15 cellular contexts compared by ENCODE assay signal in the genomic region with DNA sequence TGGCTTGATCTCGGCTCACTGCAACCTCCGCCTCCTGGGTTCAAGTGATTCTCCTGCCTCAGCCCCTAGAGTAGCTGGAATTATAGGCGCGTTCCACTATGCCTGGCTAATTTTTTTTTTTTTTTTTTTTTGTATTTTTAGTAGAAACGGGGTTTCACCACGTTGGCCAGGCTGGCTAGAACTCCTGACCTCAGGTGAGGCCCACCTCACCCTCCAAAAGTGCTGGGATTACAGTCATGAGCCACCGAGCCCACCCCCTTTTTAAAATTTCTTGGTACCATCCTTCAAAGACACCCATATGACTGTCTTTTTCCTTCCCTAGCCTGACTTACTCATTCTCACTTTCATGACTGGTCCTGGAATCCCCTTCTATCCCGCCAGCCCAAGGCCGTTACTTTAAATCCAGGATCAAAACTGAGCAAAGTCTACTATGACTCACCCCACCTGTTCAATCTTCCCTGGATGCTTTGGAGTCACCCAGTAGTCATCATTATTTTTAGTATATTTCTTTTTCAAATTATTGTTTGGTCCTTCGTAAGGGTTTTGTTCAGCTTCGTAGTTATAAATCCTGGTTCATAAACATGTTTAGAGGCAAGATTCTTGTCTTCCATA. TPM values are rescaled to one million over a fixed set of nuclear protein-coding genes. Genes with fewer than 3 reads are reported as not detected.
A peak's percentile ranks its signal among the peaks of the same experiment; 100 is the strongest.
DNase-seq lines count a peak whose midpoint lies in the region; ATAC-seq, FAIRE-seq and TF ChIP-seq lines count a peak whose summit lies in the region.
"Had no signal": no experiment of that assay in that cellular context is flagged by ENCODE, and none has a peak within 500 bp of the region (broad histone marks: within the 10 kb centered on the region; RNA-seq: fewer than 3 reads in every experiment).

No MANE protein-coding gene starts in this region.

- no peaks in the 10 kb centered on the region for H3K27me3 ChIP-seq in MG63
- no peaks in the 10 kb centered on the region for H3K27me3 ChIP-seq in astrocyte (ENCODE audit: insufficient read depth, low read length)
- H3K27me3 ChIP-seq: left lung, SJSA1, upper lobe of right lung had no signal

- TF ChIP-seq CTCF in astrocyte (IDR thresholded peaks at IDR 0.05; ENCODE audit: insufficient read depth, low read depth, low read length) (no peak), nephron progenitor cell (IDR thresholded peaks at IDR 0.05) (no peak)

- H3K4me3 Mint-ChIP-seq in astrocyte (ENCODE audit: unreplicated experiment) (no peak overlapping the region), nephron progenitor cell (peak overlapping the region; percentile 50)

- peaks cover 32% of the 10 kb centered on the region for H4K20me1 ChIP-seq in astrocyte (ENCODE audit: insufficient read depth, low read length)

- H3K36me3 ChIP-seq in MG63 (peaks cover 30% of the 10 kb centered on the region), astrocyte (ENCODE audit: insufficient read depth, low read length) (peaks cover 8% of the 10 kb centered on the region)
- H3K36me3 ChIP-seq: left lung, upper lobe of right lung had no signal

- peaks cover 6% of the 10 kb centered on the region for H3K4me1 ChIP-seq in astrocyte (ENCODE audit: insufficient read depth, low read length)

- H3K9ac ChIP-seq in astrocyte (ENCODE audit: low read length) = no peak overlapping the region

- H3K27ac ChIP-seq in astrocyte (ENCODE audit: low read depth, low read length) = no peak overlapping the region
- H3K27ac ChIP-seq: 22Rv1, SJSA1, upper lobe of right lung had no signal

- H3K27ac Mint-ChIP-seq in astrocyte (ENCODE audit: unreplicated experiment) (no peak overlapping the region), nephron progenitor cell (no peak overlapping the region)

- no peaks in the 10 kb centered on the region for H3K36me3 Mint-ChIP-seq in astrocyte (ENCODE audit: low read depth, unreplicated experiment)
- peaks cover 6% of the 10 kb centered on the region for H3K36me3 Mint-ChIP-seq in nephron progenitor cell (ENCODE audit: low read depth)

- H3K9me3 ChIP-seq in MG63 (no peaks in the 10 kb centered on the region), astrocyte (ENCODE audit: insufficient read depth, low read depth, low read length) (no peaks in the 10 kb centered on the region)
- H3K9me3 ChIP-seq: left lung, SJSA1, upper lobe of right lung had no signal

- peak; percentile 22 for DNase-seq in DMS53 (lab: John Stamatoyannopoulos, UW)
- no peak for DNase-seq in DMS53 treated with DMSO at 0.1 percent for 48 hours (lab: John Stamatoyannopoulos, UW; ENCODE audit: unreplicated experiment)
- DNase-seq in MG63 = peak; percentile 5
- peak; percentile 7 for DNase-seq in astrocyte (ENCODE audit: low read depth)
- no peak for DNase-seq in nephron progenitor cell
- DNase-seq in amygdala (lab: John Stamatoyannopoulos, UW) = no peak
- DNase-seq in stimulated activated CD4-positive, alpha-beta T cell treated with anti-CD3 and anti-CD28 coated beads, Interleukin-2, amount 100 ng/mL, for 48 hours = no peak
- DNase-seq: activated CD4-positive, alpha-beta T cell treated with anti-CD3 and anti-CD28 coated beads, Interleukin-2, amount 10 ng/mL, durations not matched to agents 7 days and 5 days; left lung; NCI-H1417; nucleus accumbens; upper lobe of right lung had no signal

- no peak for ATAC-seq in HG03108 (IDR thresholded peaks at IDR 0.05; ENCODE audit: unreplicated experiment)
- ATAC-seq: left lung, upper lobe of right lung had no signal

- H3K27me3 Mint-ChIP-seq in astrocyte (ENCODE audit: low read depth, unreplicated experiment) (no peaks in the 10 kb centered on the region), nephron progenitor cell (ENCODE audit: low read depth, poor library complexity) (peaks cover 7% of the 10 kb centered on the region)
- H3K27me3 Mint-ChIP-seq: activated CD4-positive, alpha-beta T cell treated with anti-CD3 and anti-CD28 coated beads, Interleukin-2, amount 10 ng/mL, durations not matched to agents 7 days and 5 days had no signal

- H3K4me1 Mint-ChIP-seq in astrocyte (ENCODE audit: low read depth, unreplicated experiment) = peaks cover 16% of the 10 kb centered on the region
- peaks cover 42% of the 10 kb centered on the region for H3K4me1 Mint-ChIP-seq in nephron progenitor cell

- no peak overlapping the region for H3K4me2 ChIP-seq in astrocyte (ENCODE audit: low read length)

- no peaks in the 10 kb centered on the region for H3K9me3 Mint-ChIP-seq in astrocyte (ENCODE audit: unreplicated experiment)
- H3K9me3 Mint-ChIP-seq in nephron progenitor cell = no peaks in the 10 kb centered on the region
- H3K9me3 Mint-ChIP-seq: activated CD4-positive, alpha-beta T cell treated with anti-CD3 and anti-CD28 coated beads, Interleukin-2, amount 10 ng/mL, durations not matched to agents 7 days and 5 days had no signal

- peaks cover 36% of the 10 kb centered on the region for H3K79me2 ChIP-seq in astrocyte (ENCODE audit: insufficient read depth, low read length)

- H2AFZ ChIP-seq in astrocyte (ENCODE audit: low read depth, low read length) = no peak overlapping the region

- no peak for FAIRE-seq in astrocyte (lab: Jason Lieb, UNC)

- H3K4me3 ChIP-seq in MG63 (no peak overlapping the region), astrocyte (ENCODE audit: insufficient read depth, low read depth, low read length) (no peak overlapping the region)

RNA-seq across cellular contexts. Expression of gene TBCA, which starts 1.2 kb away (rescaled TPM):
- 318 and 615 TPM in 2 replicates for total RNA-seq in MG63 (2014; rRNA removed; shearing (Covaris generic); ENCODE audit: low replicate concordance)
- 207 and 222 TPM in 2 replicates for total RNA-seq in astrocyte

Comparison
In these comparisons a context has a peak if more than half of its experiments do, and no peak if none do; other contexts are left out.
1. DNase-seq: peak in DMS53 (single experiment), MG63 (single experiment) and astrocyte (single experiment); none in DMS53 treated with DMSO at 0.1 percent for 48 hours (single experiment), nephron progenitor cell (single experiment), amygdala (0 of 56) and stimulated activated CD4-positive, alpha-beta T cell treated with anti-CD3 and anti-CD28 coated beads, Interleukin-2, amount 100 ng/mL, for 48 hours (0 of 2).